In the genomic region with DNA sequence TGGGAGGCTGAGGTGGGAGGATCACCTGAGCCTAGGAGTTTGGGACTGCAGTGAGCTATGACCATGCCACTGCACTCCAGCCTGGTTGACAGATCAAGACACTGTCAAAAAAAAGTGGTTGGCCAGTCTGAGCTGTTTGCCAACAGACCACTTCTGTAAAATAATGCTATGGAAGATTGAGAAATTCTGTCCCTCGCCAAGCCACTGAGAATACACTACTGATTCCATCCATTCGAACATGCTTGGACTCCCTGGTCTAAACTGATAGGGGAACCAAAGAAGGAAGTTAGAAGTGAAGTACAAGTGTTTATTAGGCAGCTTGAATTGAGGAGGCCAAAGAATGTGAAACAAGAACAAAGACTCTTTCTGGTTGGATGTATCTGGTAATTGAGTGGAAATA, we compare ENCODE assay signal across 15 cellular contexts. TPM values are rescaled to one million over a fixed set of nuclear protein-coding genes. Genes with fewer than 3 reads are reported as not detected.
DNase-seq lines count a peak whose midpoint lies in the region; ATAC-seq and TF ChIP-seq lines count a peak whose summit lies in the region.
"Had no signal": no experiment of that assay in that cellular context is flagged by ENCODE, and none has a peak within 500 bp of the region (broad histone marks: within the 10 kb centered on the region; RNA-seq: fewer than 3 reads in every experiment).

No MANE protein-coding gene starts in this region.

- H3K4me1 ChIP-seq in upper lobe of right lung = no peaks in the 10 kb centered on the region

- no peak overlapping the region for H3K27ac ChIP-seq in upper lobe of right lung
- H3K27ac ChIP-seq: 22Rv1, RWPE1 had no signal

- no peaks in the 10 kb centered on the region for H3K9me3 ChIP-seq in upper lobe of right lung

- no peak overlapping the region for H3K4me3 ChIP-seq in upper lobe of right lung

- no peaks in the 10 kb centered on the region for H3K36me3 ChIP-seq in upper lobe of right lung

- H3K27me3 ChIP-seq in upper lobe of right lung = no peaks in the 10 kb centered on the region

- no peak for TF ChIP-seq CTCF in upper lobe of right lung (IDR thresholded peaks at IDR 0.05)

- peak; percentile 71 for DNase-seq in SIG-M5 treated with dmso at 0.1 percent for 504 hours (lab: John Stamatoyannopoulos, UW; ENCODE audit: unreplicated experiment)
- DNase-seq in SIG-M5 (lab: John Stamatoyannopoulos, UW) = no peak
- DNase-seq in SKM-1 (lab: John Stamatoyannopoulos, UW; ENCODE audit: unreplicated experiment) = peak; percentile 93
- peak; percentile 49 for DNase-seq in globus pallidus (ENCODE audit: low spot score)
- no peak for DNase-seq in upper lobe of right lung
- no peak for DNase-seq in activated CD4-positive, alpha-beta T cell treated with anti-CD3 and anti-CD28 coated beads for 1 hour
- no peak for DNase-seq in KG1 (lab: John Stamatoyannopoulos, UW)
- DNase-seq: COR-L47, DMS153, NCI-H1930, NCI-H2171 treated with DMSO at 0.1 percent for 48 hours, NCI-H774 had no signal

- peak; percentile 86 for ATAC-seq in upper lobe of right lung
- ATAC-seq in HG03139 (IDR thresholded peaks at IDR 0.05; ENCODE audit: unreplicated experiment) = no peak

- intact Hi-C loops in upper lobe of right lung (cut with DNase I) = no loop called here

RNA-seq across cellular contexts. Expression of a gene that starts 27.2 kb away (rescaled TPM):
- 15.0 TPM for total RNA-seq in upper lobe of right lung

Comparison
In these comparisons a context has a peak if more than half of its experiments do, and no peak if none do; other contexts are left out.
1. DNase-seq: peak in SIG-M5 treated with dmso at 0.1 percent for 504 hours (single experiment), SKM-1 (single experiment) and globus pallidus (single experiment); none in SIG-M5 (single experiment), upper lobe of right lung (single experiment), activated CD4-positive, alpha-beta T cell treated with anti-CD3 and anti-CD28 coated beads for 1 hour (single experiment) and KG1 (single experiment).